In genomic region chr3:78322780-78323179, GRCh38 we compare ENCODE assay signal across 30 cellular contexts.
DNase-seq lines count a peak whose midpoint lies in the region; ATAC-seq, FAIRE-seq and TF ChIP-seq lines count a peak whose summit lies in the region.
"Had no signal": no experiment of that assay in that cellular context is flagged by ENCODE, and none has a peak within 500 bp of the region (broad histone marks: within the 10 kb centered on the region; RNA-seq: fewer than 3 reads in every experiment).

No MANE protein-coding gene starts in this region.

- in situ Hi-C loops in GM12878 (cut with MboI): no loop called here

- RAD21 ChIA-PET in GM12878 (lab: Charles Lee; ENCODE audit: unreplicated experiment): no interaction called here

- H4K91ac ChIP-seq in H9 (ENCODE audit: insufficient read length, low read depth, low read length): no peak overlapping the region

- H3K27ac ChIP-seq in H9 (ENCODE audit: insufficient read length, low read depth, low read length) (no peak overlapping the region), GM12878 (ENCODE audit: control insufficient read depth, insufficient read depth) (no peak overlapping the region)
- H3K27ac ChIP-seq: esophagus muscularis mucosa, gastroesophageal sphincter had no signal

- H3K27ac Mint-ChIP-seq in H9: peak overlapping the region in 2 of 3 experiments; percentile 15 to 91; a peak in 3 of 7 replicates
- H3K27ac Mint-ChIP-seq: activated CD4-positive, alpha-beta T cell treated with anti-CD3 and anti-CD28 coated beads, Interleukin-2, amount 10 ng/mL, durations not matched to agents 7 days and 5 days; brain; nephron progenitor cell; T-helper 1 cell treated with Interleukin-12 subunit alpha and Interleukin-12 subunit beta and Interleukin-4 antibody, amounts not matched to agents 30 μg/mL and 1 μg/mL, for 36 hours had no signal

- no peak overlapping the region for H4K5ac ChIP-seq in H9 (ENCODE audit: insufficient read length, low read depth, low read length)

- no peak overlapping the region for H3K4me3 Mint-ChIP-seq in H9
- H3K4me3 Mint-ChIP-seq: activated CD4-positive, alpha-beta T cell treated with anti-CD3 and anti-CD28 coated beads, Interleukin-2, amount 10 ng/mL, durations not matched to agents 7 days and 5 days; brain; nephron progenitor cell; T-helper 1 cell treated with Interleukin-12 subunit alpha and Interleukin-12 subunit beta and Interleukin-4 antibody, amounts not matched to agents 30 μg/mL and 1 μg/mL, for 36 hours had no signal

- peaks cover 6% of the 10 kb centered on the region for H3K27me3 Mint-ChIP-seq in H9 (ENCODE audit: low read depth)
- H3K27me3 Mint-ChIP-seq: activated CD4-positive, alpha-beta T cell treated with anti-CD3 and anti-CD28 coated beads, Interleukin-2, amount 10 ng/mL, durations not matched to agents 7 days and 5 days had no signal

- H2BK5ac ChIP-seq in H9 (ENCODE audit: insufficient read length, low read length): no peak overlapping the region

- H3K56ac ChIP-seq in H9 (ENCODE audit: insufficient read length, low read depth, low read length): no peak overlapping the region

- H3K9me3 ChIP-seq in H9 (ENCODE audit: control insufficient read depth, low read depth, low read length): no peaks in the 10 kb centered on the region
- no peaks in the 10 kb centered on the region for H3K9me3 ChIP-seq in GM12878 (replicated peaks; ENCODE audit: control insufficient read depth, insufficient read depth, low read length)
- H3K9me3 ChIP-seq: esophagus muscularis mucosa, MG63 had no signal

- H3T11ph ChIP-seq in H9 (ENCODE audit: low read length): no peak overlapping the region

- H3K4ac ChIP-seq in H9 (ENCODE audit: low read depth, low read length): no peak overlapping the region

- CTCF ChIA-PET in GM12878 (lab: Yijun Ruan, JAX) (no interaction called here), HEK293T (lab: Yijun Ruan, JAX) (no interaction called here)

- peak; percentile 98 for ATAC-seq in GM12878
- ATAC-seq in GM18498 (IDR thresholded peaks at IDR 0.05; ENCODE audit: unreplicated experiment): no peak
- ATAC-seq: gastroesophageal sphincter, HCT116, left ventricle myocardium superior, Panc1, sciatic nerve had no signal

- no peaks in the 10 kb centered on the region for H3K79me1 ChIP-seq in H9 (ENCODE audit: insufficient read depth, low read depth, low read length, poor library complexity, severe bottlenecking)

- no peak for FAIRE-seq in GM12878 (lab: Jason Lieb, UNC)
- FAIRE-seq: D721Med, GM19239, urothelium cell line had no signal

- peaks cover 70 to 77% of the 10 kb centered on the region in 2 experiments for H3K9me3 Mint-ChIP-seq in H9

- peaks cover 32 to 39% of the 10 kb centered on the region in 2 experiments for H3K4me1 Mint-ChIP-seq in H9
- H3K4me1 Mint-ChIP-seq: activated CD4-positive, alpha-beta T cell treated with anti-CD3 and anti-CD28 coated beads, Interleukin-2, amount 10 ng/mL, durations not matched to agents 7 days and 5 days; nephron progenitor cell had no signal

- intact Hi-C loops in GM12878 (cut with micrococcal nuclease; ENCODE audit: unreplicated experiment): loop anchor here (5.0 kb wide), 1 partner anchor 45 kb away; no protein-coding TSS in a partner anchor

- DNase-seq in ELF-1 (ENCODE audit: low read depth, low spot score): peak; percentile 15
- DNase-seq in H9: no peak
- peak; percentile 37 to 80 for DNase-seq in NCI-H2081 (lab: John Stamatoyannopoulos, UW)
- DNase-seq in GM12878 (ENCODE audit: low read depth, low spot score): peak; percentile 17
- DNase-seq in HT-29 (ENCODE audit: low spot score): no peak
- no peak for DNase-seq in HEK293T (ENCODE audit: extremely low spot score)
- no peak for DNase-seq in NCI-H2171 (lab: John Stamatoyannopoulos, UW)
- DNase-seq: activated CD4-positive, alpha-beta T cell treated with anti-CD3 and anti-CD28 coated beads, Interleukin-2, amount 10 ng/mL, durations not matched to agents 7 days and 5 days; activated CD8-positive, alpha-beta memory T cell treated with anti-CD3 and anti-CD28 coated beads, Interleukin-2, amount 50 U/mL, for 48 hours; activated effector memory CD4-positive, alpha-beta T cell treated with anti-CD3 and anti-CD28 coated beads, Interleukin-2, amount 50 U/mL, for 16 hours; C1 segment of cervical spinal cord; effector memory CD4-positive, alpha-beta T cell; left ventricle myocardium superior; MG63; NCI-H2029 treated with DMSO at 0.1 percent for 48 hours; nephron progenitor cell; posterior cingulate gyrus; stimulated activated CD4-positive, alpha-beta T cell treated with anti-CD3 and anti-CD28 coated beads, Interleukin-15, amount 100 ng/mL, for 24 hours; substantia nigra had no signal

- no peak for TF ChIP-seq POLR2A in GM12878 (IDR thresholded peaks at IDR 0.05; ENCODE audit: low read depth, low read length)

- no peaks in the 10 kb centered on the region for H3K4me1 ChIP-seq in H9 (ENCODE audit: insufficient read depth, low read length)
- no peaks in the 10 kb centered on the region for H3K4me1 ChIP-seq in GM12878 (ENCODE audit: control insufficient read depth, insufficient read depth, low read length)
- H3K4me1 ChIP-seq: esophagus muscularis mucosa, gastroesophageal sphincter had no signal

- no peak for TF ChIP-seq CTCF in H9 (conservative IDR thresholded peaks at IDR 0.05)
- no peak for TF ChIP-seq CTCF in GM12878 (IDR thresholded peaks at IDR 0.05 in 2 of 3, conservative IDR thresholded peaks at IDR 0.05 in 1 of 3; ENCODE audit: control insufficient read depth in 2 of 3, extremely low read depth in 1 of 3, insufficient read depth in 1 of 3, low read depth in 3 of 3, low read length in 3 of 3)

- H3K4me3 ChIP-seq in GM12878: no peak overlapping the region
- H3K4me3 ChIP-seq: esophagus muscularis mucosa, gastroesophageal sphincter, MG63 had no signal

- H3K18ac ChIP-seq in H9 (ENCODE audit: insufficient read length, low read depth, low read length): no peak overlapping the region

- peak in 1 of 2 experiments; percentile 52; a peak in 2 of 4 replicates for TF ChIP-seq EP300 in GM12878 (IDR thresholded peaks at IDR 0.05; ENCODE audit: borderline replicate concordance in 1 of 2, control insufficient read depth in 1 of 2, low read depth in 2 of 2, low read length in 2 of 2)

- no peak overlapping the region for H2BK12ac ChIP-seq in H9 (ENCODE audit: insufficient read length, low read depth, low read length)

- H3K27me3 ChIP-seq in H9 (ENCODE audit: insufficient read depth, low read length) (no peaks in the 10 kb centered on the region), GM12878 (replicated peaks in 1 of 2; ENCODE audit: control insufficient read depth in 2 of 2, insufficient read depth in 2 of 2, low read length in 1 of 2) (no peaks in the 10 kb centered on the region)
- H3K27me3 ChIP-seq: esophagus muscularis mucosa, gastroesophageal sphincter, MG63 had no signal

- H2AK5ac ChIP-seq in H9 (ENCODE audit: insufficient read length, low read length): no peak overlapping the region

- H3K4me2 ChIP-seq in H9 (ENCODE audit: insufficient read depth, insufficient read length, low read length) (no peak overlapping the region), GM12878 (ENCODE audit: control insufficient read depth, insufficient read depth) (no peak overlapping the region)

- no peaks in the 10 kb centered on the region for H3K79me2 ChIP-seq in H9 (ENCODE audit: insufficient read depth, low read length)
- no peaks in the 10 kb centered on the region for H3K79me2 ChIP-seq in GM12878 (ENCODE audit: control insufficient read depth, insufficient read depth, low read length)

- no peak overlapping the region for H2BK20ac ChIP-seq in H9 (ENCODE audit: low read depth, low read length, poor library complexity, severe bottlenecking)

- no peak overlapping the region for H2BK120ac ChIP-seq in H9 (ENCODE audit: low read depth, low read length, poor library complexity, severe bottlenecking)

- H2AFZ ChIP-seq in H9 (ENCODE audit: low read length): no peak overlapping the region
- no peak overlapping the region for H2AFZ ChIP-seq in GM12878 (ENCODE audit: control insufficient read depth, low read depth, low read length)

- H4K8ac ChIP-seq in H9 (replicated peaks; ENCODE audit: insufficient read length, low read depth, low read length): no peak overlapping the region

- peaks cover 48 to 84% (median 65%) of the 10 kb centered on the region in 3 experiments for H3K36me3 Mint-ChIP-seq in H9 (ENCODE audit: insufficient read depth in 1 of 3, low read depth in 3 of 3)
- H3K36me3 Mint-ChIP-seq: brain had no signal

- no peak overlapping the region for H3K23ac ChIP-seq in H9 (ENCODE audit: insufficient read length, low read depth, low read length)

- SMC1A ChIA-PET in GM12878 (lab: Charles Lee; ENCODE audit: uncharacterized antibody, unreplicated experiment): no interaction called here

- H4K20me1 ChIP-seq in H9 (ENCODE audit: control insufficient read depth, insufficient read depth, insufficient read length) (no peaks in the 10 kb centered on the region), GM12878 (ENCODE audit: control insufficient read depth, insufficient read depth) (no peaks in the 10 kb centered on the region)

- no peaks in the 10 kb centered on the region for H3K36me3 ChIP-seq in GM12878 (ENCODE audit: control insufficient read depth in 2 of 2, insufficient read depth in 2 of 2, low read length in 1 of 2)
- H3K36me3 ChIP-seq: esophagus muscularis mucosa, gastroesophageal sphincter, MG63 had no signal

- no peaks in the 10 kb centered on the region for H3K23me2 ChIP-seq in H9 (ENCODE audit: insufficient read length, low read depth, low read length, poor library complexity, severe bottlenecking)

- WGBS in H9 (ENCODE audit: extremely low coverage, insufficient read length, low lambda C conversion rate): no CpG with 5 or more reads among the region's 2 CpGs
- 0% methylated on average over 2 of the region's 2 CpGs for WGBS in GM12878 (ENCODE audit: insufficient coverage, insufficient replicate concordance, low lambda C conversion rate, missing lambda C conversion rate)

- H3K14ac ChIP-seq in H9 (ENCODE audit: insufficient read depth, low read length): no peak overlapping the region

- no peak overlapping the region for H2BK15ac ChIP-seq in H9 (ENCODE audit: low read depth, low read length)

- no peak for TF ChIP-seq RAD21 in GM12878 (IDR thresholded peaks at IDR 0.05; ENCODE audit: insufficient read depth, low read depth, low read length)

- no peak overlapping the region for H3K9ac ChIP-seq in H9 (ENCODE audit: extremely low read depth, insufficient read length, low read length)
- H3K9ac ChIP-seq in GM12878 (ENCODE audit: control insufficient read depth, insufficient read depth, low read length): no peak overlapping the region

- no TSS peak for BruUV-seq in GM12878 (replicated peaks; lab: Mats Ljungman, UMichigan)

- POLR2A ChIA-PET in GM12878 (lab: Charles Lee) (no interaction called here), HEK293T (lab: Yijun Ruan, JAX) (no interaction called here)

TF ChIP-seq in GM12878, 131 proteins besides CTCF, POLR2A, EP300 and RAD21 (continues in another document):
- no peak for TF ChIP-seq ZZZ3 (IDR thresholded peaks at IDR 0.05; ENCODE audit: control insufficient read depth, insufficient read length, low read depth)
- 0 out of 2 replicates have a peak, but pooled peaks have one; percentile 11 for TF ChIP-seq IKZF1 (conservative IDR thresholded peaks at IDR 0.05)

TF ChIP-seq in HEK293T, 16 proteins besides CTCF, POLR2A, EP300 and RAD21 (continues in another document):
- TF ChIP-seq FOXK2 (IDR thresholded peaks at IDR 0.05): no peak
- TF ChIP-seq LEF1 (IDR thresholded peaks at IDR 0.05; ENCODE audit: borderline replicate concordance): no peak
- TF ChIP-seq ZNF384 (IDR thresholded peaks at IDR 0.05): no peak
- TF ChIP-seq ELF4 (IDR thresholded peaks at IDR 0.05): no peak

Comparison
In these comparisons a context has a peak if more than half of its experiments do, and no peak if none do; other contexts are left out.
1. DNase-seq: peak in ELF-1 (single experiment), NCI-H2081 (2 of 2) and GM12878 (single experiment); none in H9 (single experiment), HT-29 (single experiment), HEK293T (single experiment) and NCI-H2171 (single experiment).